ENCODE assay signal across 12 cellular contexts in the genomic region with DNA sequence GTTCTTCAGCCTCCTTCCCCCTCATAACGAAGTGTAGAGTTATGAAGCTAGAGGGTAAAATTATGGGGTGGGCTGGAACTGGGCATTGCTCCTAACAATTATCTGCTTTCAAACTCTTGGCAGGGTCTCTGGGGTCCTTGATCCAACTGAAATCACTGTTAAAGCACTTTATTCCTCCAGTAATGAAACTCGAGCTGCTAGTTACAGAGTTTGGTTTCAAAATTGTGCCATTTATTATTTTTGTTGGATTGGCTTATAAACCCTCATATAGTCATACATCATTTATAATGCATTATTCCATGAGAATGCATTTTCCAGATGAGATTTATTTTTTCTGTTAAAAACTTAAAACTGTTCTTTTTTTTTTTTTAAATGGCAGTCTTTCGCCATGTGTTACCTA.
A peak's percentile ranks its signal among the peaks of the same experiment; 100 is the strongest.
DNase-seq lines count a peak whose midpoint lies in the region; ATAC-seq, FAIRE-seq and TF ChIP-seq lines count a peak whose summit lies in the region.
"Had no signal": no experiment of that assay in that cellular context is flagged by ENCODE, and none has a peak within 500 bp of the region (broad histone marks: within the 10 kb centered on the region; RNA-seq: fewer than 3 reads in every experiment).

No MANE protein-coding gene starts in this region.

- no peak overlapping the region for H3K56ac ChIP-seq in mesendoderm (ENCODE audit: low read length)

- no peaks in the 10 kb centered on the region for H3K9me3 Mint-ChIP-seq in activated naive CD4-positive, alpha-beta T cell treated with anti-CD3 and anti-CD28 coated beads, Interleukin-2, amount 50 U/mL, for 72 hours
- H3K9me3 Mint-ChIP-seq in activated naive CD4-positive, alpha-beta T cell treated with anti-CD3 and anti-CD28 coated beads, Interleukin-2, amount 10 ng/mL, durations not matched to agents 7 days and 5 days = no peaks in the 10 kb centered on the region
- H3K9me3 Mint-ChIP-seq: CD14-positive monocyte; naive thymus-derived CD8-positive, alpha-beta T cell; T-cell had no signal

- TF ChIP-seq EP300 in K562 (IDR thresholded peaks at IDR 0.05; ENCODE audit: low read length) (no peak), transverse colon (IDR thresholded peaks at IDR 0.05; ENCODE audit: low read depth) (no peak)

- H3K27ac ChIP-seq in K562 (ENCODE audit: extremely low read depth, low read depth, low read length) (no peak overlapping the region), mesendoderm (ENCODE audit: low read depth, low read length) (peak overlapping the region; percentile 3), transverse colon (peak overlapping the region; percentile 65 to 73 (median 67))

- H3K36me3 Mint-ChIP-seq in activated naive CD4-positive, alpha-beta T cell treated with anti-CD3 and anti-CD28 coated beads, Interleukin-2, amount 50 U/mL, for 72 hours = no peaks in the 10 kb centered on the region
- no peaks in the 10 kb centered on the region for H3K36me3 Mint-ChIP-seq in activated naive CD4-positive, alpha-beta T cell treated with anti-CD3 and anti-CD28 coated beads, Interleukin-2, amount 10 ng/mL, durations not matched to agents 7 days and 5 days
- H3K36me3 Mint-ChIP-seq: CD14-positive monocyte; naive thymus-derived CD8-positive, alpha-beta T cell; T-cell had no signal

- no peaks in the 10 kb centered on the region for H3K9me1 ChIP-seq in K562 (ENCODE audit: control insufficient read depth, insufficient read depth, low read length)

- TF ChIP-seq CTCF in K562 (IDR thresholded peaks at IDR 0.05 in 2 of 3, conservative IDR thresholded peaks at IDR 0.05 in 1 of 3; ENCODE audit: insufficient read depth in 2 of 3, low read depth in 1 of 3, low read length in 3 of 3) (no peak), transverse colon (IDR thresholded peaks at IDR 0.05) (no peak)

- H3K27ac Mint-ChIP-seq in activated naive CD4-positive, alpha-beta T cell treated with anti-CD3 and anti-CD28 coated beads, Interleukin-2, amount 50 U/mL, for 72 hours = peak overlapping the region; percentile 12 to 90
- no peak overlapping the region for H3K27ac Mint-ChIP-seq in activated naive CD4-positive, alpha-beta T cell treated with anti-CD3 and anti-CD28 coated beads, Interleukin-2, amount 10 ng/mL, durations not matched to agents 7 days and 5 days
- H3K27ac Mint-ChIP-seq: CD14-positive monocyte, T-cell had no signal

- H3K27me3 ChIP-seq in K562 (ENCODE audit: control insufficient read depth in 2 of 2, insufficient read depth in 2 of 2, low read length in 2 of 2) (peaks cover 49 to 69% of the 10 kb centered on the region in 2 experiments), mesendoderm (ENCODE audit: insufficient read depth, low read length, poor library complexity) (no peaks in the 10 kb centered on the region), transverse colon (no peaks in the 10 kb centered on the region)

- H3K9ac ChIP-seq in K562 (ENCODE audit: insufficient read depth in 1 of 2, low read depth in 2 of 2, low read length in 2 of 2) (no peak overlapping the region), mesendoderm (ENCODE audit: low read length) (no peak overlapping the region)

- CTCF ChIA-PET in activated naive CD4-positive, alpha-beta T cell treated with anti-CD3 and anti-CD28 coated beads, Interleukin-2, amount 10 ng/mL, durations not matched to agents 7 days and 5 days (lab: Charles Lee) = interaction anchor here (0.7 to 2.8 kb wide), 5 partner anchors 30 to 1054 kb away, joined by 3 to 15 read pairs (median 5); no protein-coding TSS in a partner anchor
- CTCF ChIA-PET in K562 (lab: Yijun Ruan, JAX; ENCODE audit: low intra/inter-chr PET ratio) = no interaction called here

- H3K4me1 ChIP-seq in K562 (replicated peaks in 1 of 2; ENCODE audit: control insufficient read depth in 2 of 2, insufficient read depth in 2 of 2, low read length in 2 of 2) (no peaks in the 10 kb centered on the region; a peak in 2 of 5 replicates), mesendoderm (ENCODE audit: control insufficient read depth, low read depth, low read length) (peaks cover 17% of the 10 kb centered on the region), transverse colon (peaks cover 8 to 29% (median 14%) of the 10 kb centered on the region in 4 donors)

- H3K4me3 Mint-ChIP-seq in activated naive CD4-positive, alpha-beta T cell treated with anti-CD3 and anti-CD28 coated beads, Interleukin-2, amount 10 ng/mL, durations not matched to agents 7 days and 5 days = no peak overlapping the region
- H3K4me3 Mint-ChIP-seq: CD14-positive monocyte; naive thymus-derived CD8-positive, alpha-beta T cell; T-cell had no signal

- FAIRE-seq in K562 (lab: Jason Lieb, UNC) = no peak
- FAIRE-seq: colon had no signal

- H4K20me1 ChIP-seq in K562 (replicated peaks; ENCODE audit: control insufficient read depth, insufficient read depth, low read length) = no peaks in the 10 kb centered on the region; the same call in 1 of the 2 replicates

- no peak overlapping the region for H3K4ac ChIP-seq in mesendoderm (ENCODE audit: low read depth, low read length)

- H4K8ac ChIP-seq in mesendoderm (ENCODE audit: low read depth, low read length) = no peak overlapping the region

- in situ Hi-C loops in K562 (cut with MboI) = no loop called here
- in situ Hi-C loops in transverse colon (cut with MboI; ENCODE audit: low pct_ligation_motif_present in 1 of 4, low pct_unique_long_range_greater_than_20kb in 1 of 4, low sequenced_read_pairs in 3 of 4) = no loop called here

- intact Hi-C loops in K562 (cut with micrococcal nuclease) = no loop called here
- intact Hi-C loops in transverse colon (cut with DNase I; ENCODE audit: low total_unique reads) = no loop called here

- H2AK5ac ChIP-seq in mesendoderm (ENCODE audit: low read length) = no peak overlapping the region

- no peak overlapping the region for H3K23ac ChIP-seq in mesendoderm (ENCODE audit: low read length)

- H3K4me3 ChIP-seq in K562 (no peak overlapping the region), mesendoderm (ENCODE audit: low read length) (no peak overlapping the region), transverse colon (no peak overlapping the region)

- H3K79me2 ChIP-seq in K562 (ENCODE audit: control insufficient read depth, insufficient read depth, low read length) (no peaks in the 10 kb centered on the region), mesendoderm (ENCODE audit: control insufficient read depth, insufficient read depth, low read length) (no peaks in the 10 kb centered on the region)

- H3K9me3 ChIP-seq in K562 (replicated peaks; ENCODE audit: control insufficient read depth, insufficient read depth, low read depth, low read length) = no peaks in the 10 kb centered on the region
- H3K9me3 ChIP-seq in transverse colon = no peaks in the 10 kb centered on the region

- no peaks in the 10 kb centered on the region for H3K79me1 ChIP-seq in mesendoderm (ENCODE audit: low read length)

- TF ChIP-seq RAD21 in K562 (CRISPR knock-in tag; conservative IDR thresholded peaks at IDR 0.05 in 1 of 2, IDR thresholded peaks at IDR 0.05 in 1 of 2) = no peak

- H4K5ac ChIP-seq in mesendoderm (ENCODE audit: low read length) = no peak overlapping the region

- POLR2A ChIA-PET in K562 (lab: Yijun Ruan, JAX) = no interaction called here

- BruUV-seq in K562 (replicated peaks; lab: Mats Ljungman, UMichigan) = no TSS peak

- no peak for TF ChIP-seq POLR2A in K562 (conservative IDR thresholded peaks at IDR 0.05)
- TF ChIP-seq POLR2A in transverse colon (IDR thresholded peaks at IDR 0.05) = no peak

- WGBS in K562 (ENCODE audit: insufficient coverage, low coverage, missing lambda C conversion rate) = 4% methylated on average over 3 of the region's 3 CpGs
- WGBS in mesendoderm (ENCODE audit: extremely low coverage, insufficient coverage, low lambda C conversion rate) = no CpG with 5 or more reads among the region's 3 CpGs
- 77 to 79% methylated on average over 2 to 3 of the region's 3 CpGs for WGBS in transverse colon (ENCODE audit: low coverage in 1 of 2), 2 donors

- no peak overlapping the region for H2BK15ac ChIP-seq in mesendoderm (replicated peaks; ENCODE audit: low read depth)

- H2BK120ac ChIP-seq in mesendoderm (ENCODE audit: low read depth, low read length) = no peak overlapping the region

- peak overlapping the region; percentile 23 for H3K18ac ChIP-seq in mesendoderm (ENCODE audit: low read length)

- peaks cover 3% of the 10 kb centered on the region for H3K4me1 Mint-ChIP-seq in activated naive CD4-positive, alpha-beta T cell treated with anti-CD3 and anti-CD28 coated beads, Interleukin-2, amount 10 ng/mL, durations not matched to agents 7 days and 5 days

- no peak for ATAC-seq in activated naive CD4-positive, alpha-beta T cell treated with anti-CD3 and anti-CD28 coated beads, Interleukin-2, amount 50 U/mL, for 72 hours
- ATAC-seq in K562 = no peak
- ATAC-seq in HG02938 (IDR thresholded peaks at IDR 0.05; ENCODE audit: unreplicated experiment) = no peak
- ATAC-seq: naive thymus-derived CD8-positive, alpha-beta T cell; T-cell had no signal

- H3K36me3 ChIP-seq in K562 (ENCODE audit: control insufficient read depth, insufficient read depth, low read length) (no peaks in the 10 kb centered on the region), mesendoderm (ENCODE audit: control insufficient read depth, insufficient read depth, low read length) (no peaks in the 10 kb centered on the region), transverse colon (no peaks in the 10 kb centered on the region)

- H3K4me2 ChIP-seq in K562 (ENCODE audit: insufficient read depth, low read length) = no peak overlapping the region
- H3K4me2 ChIP-seq in mesendoderm (ENCODE audit: low read length) = no peak overlapping the region

- H3K27me3 Mint-ChIP-seq in activated naive CD4-positive, alpha-beta T cell treated with anti-CD3 and anti-CD28 coated beads, Interleukin-2, amount 10 ng/mL, durations not matched to agents 7 days and 5 days = peaks cover 18% of the 10 kb centered on the region

- DNase-seq in activated naive CD4-positive, alpha-beta T cell treated with anti-CD3 and anti-CD28 coated beads, Interleukin-2, amount 50 U/mL, for 72 hours (ENCODE audit: low spot score in 2 of 2) = no peak
- DNase-seq in activated naive CD4-positive, alpha-beta T cell treated with anti-CD3 and anti-CD28 coated beads, Interleukin-2, amount 10 ng/mL, durations not matched to agents 7 days and 5 days = no peak
- DNase-seq in K562 (ENCODE audit: extremely low read depth in 1 of 4, low spot score in 3 of 4) (no peak), mesendoderm (no peak), transverse colon (no peak), HuH-7 (ENCODE audit: low spot score) (no peak), dermis blood vessel endothelial cell (no peak)
- DNase-seq: naive thymus-derived CD8-positive, alpha-beta T cell; T-cell had no signal

- no peak overlapping the region for H2AFZ ChIP-seq in K562 (ENCODE audit: low read depth, low read length)

- no peak overlapping the region for H2BK5ac ChIP-seq in mesendoderm (ENCODE audit: low read length)

TF ChIP-seq in K562, 482 proteins besides CTCF, POLR2A, EP300 and RAD21:
- TF ChIP-seq ZNF507 (tag; conservative IDR thresholded peaks at IDR 0.05) (peak; percentile 90), ASH1L (IDR thresholded peaks at IDR 0.05; ENCODE audit: borderline replicate concordance, low read depth, partially characterized antibody) (no peak)
